ENCODE assay signal across 2 cellular contexts in the genomic region with DNA sequence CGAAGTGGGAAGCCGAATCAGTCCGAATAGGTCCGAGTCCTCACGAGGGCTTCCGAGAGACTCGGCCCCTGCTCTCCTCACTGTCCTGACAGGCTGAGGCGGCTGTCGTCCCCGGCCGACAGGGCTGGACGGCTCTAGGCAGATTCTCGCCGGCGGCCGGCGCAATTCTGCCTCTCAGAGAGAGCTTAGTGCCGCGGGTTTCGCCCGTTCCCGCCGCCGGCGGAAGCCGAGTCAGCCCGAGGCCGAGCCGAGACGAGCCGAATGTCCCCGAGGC.
TF ChIP-seq lines count a peak whose summit lies in the region.

No MANE protein-coding gene starts in this region.

TF ChIP-seq in SK-N-SH, 30 proteins besides CTCF, POLR2A, EP300 and RAD21:
- TF ChIP-seq TAF1 (IDR thresholded peaks at IDR 0.05; ENCODE audit: borderline replicate concordance, low read depth, low read length) = no peak
- TF ChIP-seq, protein P1, sequence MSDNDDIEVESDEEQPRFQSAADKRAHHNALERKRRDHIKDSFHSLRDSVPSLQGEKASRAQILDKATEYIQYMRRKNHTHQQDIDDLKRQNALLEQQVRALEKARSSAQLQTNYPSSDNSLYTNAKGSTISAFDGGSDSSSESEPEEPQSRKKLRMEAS (IDR thresholded peaks at IDR 0.05; ENCODE audit: low read depth) = no peak
- TF ChIP-seq RCOR1 (IDR thresholded peaks at IDR 0.05; ENCODE audit: low read length) = no peak
- no peak for TF ChIP-seq YY1 (IDR thresholded peaks at IDR 0.05; ENCODE audit: low read depth)
- TF ChIP-seq TEAD4 (IDR thresholded peaks at IDR 0.05; ENCODE audit: borderline replicate concordance, insufficient read depth) = no peak
- TF ChIP-seq NFIC (IDR thresholded peaks at IDR 0.05; ENCODE audit: borderline replicate concordance) = no peak
- no peak for TF ChIP-seq ELF1 (IDR thresholded peaks at IDR 0.05)
- TF ChIP-seq, protein P2, sequence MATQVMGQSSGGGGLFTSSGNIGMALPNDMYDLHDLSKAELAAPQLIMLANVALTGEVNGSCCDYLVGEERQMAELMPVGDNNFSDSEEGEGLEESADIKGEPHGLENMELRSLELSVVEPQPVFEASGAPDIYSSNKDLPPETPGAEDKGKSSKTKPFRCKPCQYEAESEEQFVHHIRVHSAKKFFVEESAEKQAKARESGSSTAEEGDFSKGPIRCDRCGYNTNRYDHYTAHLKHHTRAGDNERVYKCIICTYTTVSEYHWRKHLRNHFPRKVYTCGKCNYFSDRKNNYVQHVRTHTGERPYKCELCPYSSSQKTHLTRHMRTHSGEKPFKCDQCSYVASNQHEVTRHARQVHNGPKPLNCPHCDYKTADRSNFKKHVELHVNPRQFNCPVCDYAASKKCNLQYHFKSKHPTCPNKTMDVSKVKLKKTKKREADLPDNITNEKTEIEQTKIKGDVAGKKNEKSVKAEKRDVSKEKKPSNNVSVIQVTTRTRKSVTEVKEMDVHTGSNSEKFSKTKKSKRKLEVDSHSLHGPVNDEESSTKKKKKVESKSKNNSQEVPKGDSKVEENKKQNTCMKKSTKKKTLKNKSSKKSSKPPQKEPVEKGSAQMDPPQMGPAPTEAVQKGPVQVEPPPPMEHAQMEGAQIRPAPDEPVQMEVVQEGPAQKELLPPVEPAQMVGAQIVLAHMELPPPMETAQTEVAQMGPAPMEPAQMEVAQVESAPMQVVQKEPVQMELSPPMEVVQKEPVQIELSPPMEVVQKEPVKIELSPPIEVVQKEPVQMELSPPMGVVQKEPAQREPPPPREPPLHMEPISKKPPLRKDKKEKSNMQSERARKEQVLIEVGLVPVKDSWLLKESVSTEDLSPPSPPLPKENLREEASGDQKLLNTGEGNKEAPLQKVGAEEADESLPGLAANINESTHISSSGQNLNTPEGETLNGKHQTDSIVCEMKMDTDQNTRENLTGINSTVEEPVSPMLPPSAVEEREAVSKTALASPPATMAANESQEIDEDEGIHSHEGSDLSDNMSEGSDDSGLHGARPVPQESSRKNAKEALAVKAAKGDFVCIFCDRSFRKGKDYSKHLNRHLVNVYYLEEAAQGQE (IDR thresholded peaks at IDR 0.05; ENCODE audit: low read depth, low read length) = no peak

TF ChIP-seq in SK-N-SH treated with all-trans-retinoic acid at 6 μM for 48 hours, 23 proteins besides CTCF, POLR2A, EP300 and RAD21:
- no peak for TF ChIP-seq BACH2 (CRISPR knock-in tag; IDR thresholded peaks at IDR 0.05; ENCODE audit: borderline replicate concordance)
- TF ChIP-seq, protein P3, sequence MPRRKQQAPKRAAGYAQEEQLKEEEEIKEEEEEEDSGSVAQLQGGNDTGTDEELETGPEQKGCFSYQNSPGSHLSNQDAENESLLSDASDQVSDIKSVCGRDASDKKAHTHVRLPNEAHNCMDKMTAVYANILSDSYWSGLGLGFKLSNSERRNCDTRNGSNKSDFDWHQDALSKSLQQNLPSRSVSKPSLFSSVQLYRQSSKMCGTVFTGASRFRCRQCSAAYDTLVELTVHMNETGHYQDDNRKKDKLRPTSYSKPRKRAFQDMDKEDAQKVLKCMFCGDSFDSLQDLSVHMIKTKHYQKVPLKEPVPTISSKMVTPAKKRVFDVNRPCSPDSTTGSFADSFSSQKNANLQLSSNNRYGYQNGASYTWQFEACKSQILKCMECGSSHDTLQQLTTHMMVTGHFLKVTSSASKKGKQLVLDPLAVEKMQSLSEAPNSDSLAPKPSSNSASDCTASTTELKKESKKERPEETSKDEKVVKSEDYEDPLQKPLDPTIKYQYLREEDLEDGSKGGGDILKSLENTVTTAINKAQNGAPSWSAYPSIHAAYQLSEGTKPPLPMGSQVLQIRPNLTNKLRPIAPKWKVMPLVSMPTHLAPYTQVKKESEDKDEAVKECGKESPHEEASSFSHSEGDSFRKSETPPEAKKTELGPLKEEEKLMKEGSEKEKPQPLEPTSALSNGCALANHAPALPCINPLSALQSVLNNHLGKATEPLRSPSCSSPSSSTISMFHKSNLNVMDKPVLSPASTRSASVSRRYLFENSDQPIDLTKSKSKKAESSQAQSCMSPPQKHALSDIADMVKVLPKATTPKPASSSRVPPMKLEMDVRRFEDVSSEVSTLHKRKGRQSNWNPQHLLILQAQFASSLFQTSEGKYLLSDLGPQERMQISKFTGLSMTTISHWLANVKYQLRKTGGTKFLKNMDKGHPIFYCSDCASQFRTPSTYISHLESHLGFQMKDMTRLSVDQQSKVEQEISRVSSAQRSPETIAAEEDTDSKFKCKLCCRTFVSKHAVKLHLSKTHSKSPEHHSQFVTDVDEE (CRISPR knock-in tag; IDR thresholded peaks at IDR 0.05) = no peak
- TF ChIP-seq, protein P4, sequence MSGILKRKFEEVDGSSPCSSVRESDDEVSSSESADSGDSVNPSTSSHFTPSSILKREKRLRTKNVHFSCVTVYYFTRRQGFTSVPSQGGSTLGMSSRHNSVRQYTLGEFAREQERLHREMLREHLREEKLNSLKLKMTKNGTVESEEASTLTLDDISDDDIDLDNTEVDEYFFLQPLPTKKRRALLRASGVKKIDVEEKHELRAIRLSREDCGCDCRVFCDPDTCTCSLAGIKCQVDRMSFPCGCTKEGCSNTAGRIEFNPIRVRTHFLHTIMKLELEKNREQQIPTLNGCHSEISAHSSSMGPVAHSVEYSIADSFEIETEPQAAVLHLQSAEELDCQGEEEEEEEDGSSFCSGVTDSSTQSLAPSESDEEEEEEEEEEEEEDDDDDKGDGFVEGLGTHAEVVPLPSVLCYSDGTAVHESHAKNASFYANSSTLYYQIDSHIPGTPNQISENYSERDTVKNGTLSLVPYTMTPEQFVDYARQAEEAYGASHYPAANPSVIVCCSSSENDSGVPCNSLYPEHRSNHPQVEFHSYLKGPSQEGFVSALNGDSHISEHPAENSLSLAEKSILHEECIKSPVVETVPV (CRISPR knock-in tag; IDR thresholded peaks at IDR 0.05) = no peak
- TF ChIP-seq, protein P5, sequence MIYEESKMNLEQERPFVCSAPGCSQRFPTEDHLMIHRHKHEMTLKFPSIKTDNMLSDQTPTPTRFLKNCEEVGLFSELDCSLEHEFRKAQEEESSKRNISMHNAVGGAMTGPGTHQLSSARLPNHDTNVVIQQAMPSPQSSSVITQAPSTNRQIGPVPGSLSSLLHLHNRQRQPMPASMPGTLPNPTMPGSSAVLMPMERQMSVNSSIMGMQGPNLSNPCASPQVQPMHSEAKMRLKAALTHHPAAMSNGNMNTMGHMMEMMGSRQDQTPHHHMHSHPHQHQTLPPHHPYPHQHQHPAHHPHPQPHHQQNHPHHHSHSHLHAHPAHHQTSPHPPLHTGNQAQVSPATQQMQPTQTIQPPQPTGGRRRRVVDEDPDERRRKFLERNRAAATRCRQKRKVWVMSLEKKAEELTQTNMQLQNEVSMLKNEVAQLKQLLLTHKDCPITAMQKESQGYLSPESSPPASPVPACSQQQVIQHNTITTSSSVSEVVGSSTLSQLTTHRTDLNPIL (CRISPR knock-in tag; IDR thresholded peaks at IDR 0.05; ENCODE audit: low read depth) = no peak
- TF ChIP-seq RARB (CRISPR knock-in tag; IDR thresholded peaks at IDR 0.05) = no peak
- TF ChIP-seq ESRRG (CRISPR knock-in tag; IDR thresholded peaks at IDR 0.05) = no peak
- TF ChIP-seq ZFP3 (CRISPR knock-in tag; IDR thresholded peaks at IDR 0.05) = no peak
- TF ChIP-seq CSDC2 (CRISPR knock-in tag; IDR thresholded peaks at IDR 0.05) = no peak
- TF ChIP-seq ZNF565 (CRISPR knock-in tag; conservative IDR thresholded peaks at IDR 0.05; ENCODE audit: low read depth) = no peak
- TF ChIP-seq SNAI2 (CRISPR knock-in tag; IDR thresholded peaks at IDR 0.05) = no peak
TF ChIP-seq in SK-N-SH treated with all-trans-retinoic acid at 6 μM for 48 hours: peak in this region for 0.
